Comparison of ENCODE assay signal across 13 cellular contexts in the genomic region with DNA sequence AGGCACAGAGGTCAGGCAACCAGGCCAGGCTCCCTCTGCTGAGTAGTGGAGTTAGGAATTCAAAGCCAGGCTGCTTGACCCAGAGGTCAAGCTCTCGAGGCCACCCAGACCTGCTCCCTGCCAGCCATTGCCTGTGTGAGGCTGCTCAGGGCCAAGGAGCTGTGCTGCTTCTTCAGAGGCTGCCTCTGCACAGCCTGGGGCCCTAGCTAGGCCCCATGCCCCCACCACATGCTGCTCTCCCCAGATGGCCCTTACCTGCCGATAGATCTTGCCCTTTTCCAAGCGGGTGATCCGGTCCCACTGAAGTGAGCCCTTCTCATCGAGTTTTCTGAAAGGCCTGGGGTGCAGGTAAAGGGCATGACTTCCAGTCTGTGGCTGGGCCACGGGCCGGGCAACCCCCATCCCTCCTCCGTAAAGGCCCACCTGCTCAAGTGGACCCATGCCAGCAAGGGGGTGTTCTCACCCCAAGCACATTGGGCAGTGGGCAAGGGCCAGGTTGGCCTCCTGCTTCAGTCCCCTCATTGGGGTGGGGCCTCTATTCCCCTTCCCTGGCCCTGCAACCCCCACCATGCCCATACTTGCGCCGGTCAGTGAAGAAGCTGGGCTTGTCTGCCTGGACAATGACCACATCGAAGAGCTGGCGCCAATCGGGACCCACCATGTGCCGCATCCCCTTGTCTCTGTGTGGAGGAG. TPM values are rescaled to one million over a fixed set of nuclear protein-coding genes. Genes with fewer than 3 reads are reported as not detected.
DNase-seq lines count a peak whose midpoint lies in the region; ATAC-seq and TF ChIP-seq lines count a peak whose summit lies in the region.
"Had no signal": no experiment of that assay in that cellular context is flagged by ENCODE, and none has a peak within 500 bp of the region (broad histone marks: within the 10 kb centered on the region; RNA-seq: fewer than 3 reads in every experiment).

No MANE protein-coding gene starts in this region.

- no peak overlapping the region for H3K4me3 Mint-ChIP-seq in activated CD4-positive, alpha-beta T cell treated with anti-CD3 and anti-CD28 coated beads for 36 hours
- H3K4me3 Mint-ChIP-seq in endodermal cell: no peak overlapping the region

- no peaks in the 10 kb centered on the region for H3K9me3 Mint-ChIP-seq in activated CD4-positive, alpha-beta T cell treated with anti-CD3 and anti-CD28 coated beads for 36 hours (ENCODE audit: low read depth)
- H3K9me3 Mint-ChIP-seq in endodermal cell: no peaks in the 10 kb centered on the region

- no peaks in the 10 kb centered on the region for H3K27me3 ChIP-seq in endodermal cell (ENCODE audit: control insufficient read depth, insufficient read depth, low read length, poor library complexity, severe bottlenecking)
- H3K27me3 ChIP-seq in liver (ENCODE audit: control insufficient read depth in 4 of 4, insufficient read depth in 4 of 4, low read length in 3 of 4): no peaks in the 10 kb centered on the region
- no peaks in the 10 kb centered on the region for H3K27me3 ChIP-seq in tibial artery

- POLR2A ChIA-PET in activated CD4-positive, alpha-beta T cell treated with anti-CD3 and anti-CD28 coated beads for 36 hours (lab: Charles Lee): interaction anchor here (0.6 kb wide), 1 partner anchor 54 kb away, joined by 3 read pairs; no protein-coding TSS in a partner anchor

- in situ Hi-C loops in G401 (cut with HindIII; ENCODE audit: low sequenced_read_pairs): no loop called here

- peak overlapping the region; percentile 11 for H3K27ac ChIP-seq in endodermal cell (ENCODE audit: low read depth, low read length)
- H3K27ac ChIP-seq in liver (ENCODE audit: low read depth in 1 of 2, low read length in 2 of 2): peak overlapping the region in 1 of 2 donors; percentile 3
- H3K27ac ChIP-seq in tibial artery: peak overlapping the region; percentile 1 to 92
- H3K27ac ChIP-seq: 22Rv1 had no signal

- H3K27ac Mint-ChIP-seq in activated CD4-positive, alpha-beta T cell treated with anti-CD3 and anti-CD28 coated beads for 36 hours: no peak overlapping the region
- H3K27ac Mint-ChIP-seq in endodermal cell: no peak overlapping the region

- no peak overlapping the region for H3K4me3 ChIP-seq in endodermal cell (ENCODE audit: low read length)
- H3K4me3 ChIP-seq in liver (ENCODE audit: low read depth in 1 of 3, low read length in 3 of 3): no peak overlapping the region
- no peak overlapping the region for H3K4me3 ChIP-seq in tibial artery
- H3K4me3 ChIP-seq: HAP-1 had no signal

- H3K36me3 ChIP-seq in endodermal cell (ENCODE audit: control insufficient read depth, insufficient read depth, low read length) (peaks cover 69% of the 10 kb centered on the region), liver (ENCODE audit: control insufficient read depth in 4 of 4, insufficient read depth in 3 of 4, low read depth in 1 of 4, low read length in 3 of 4) (no peaks in the 10 kb centered on the region), tibial artery (peaks cover 0 to 34% (median 27%) of the 10 kb centered on the region in 3 donors)

- no peaks in the 10 kb centered on the region for H3K27me3 Mint-ChIP-seq in activated CD4-positive, alpha-beta T cell treated with anti-CD3 and anti-CD28 coated beads for 36 hours
- no peaks in the 10 kb centered on the region for H3K27me3 Mint-ChIP-seq in endodermal cell (ENCODE audit: insufficient read depth)

- peaks cover 4% of the 10 kb centered on the region for H3K4me1 ChIP-seq in endodermal cell (ENCODE audit: control insufficient read depth, insufficient read depth, low read length)
- H3K4me1 ChIP-seq in liver (ENCODE audit: control insufficient read depth in 4 of 4, insufficient read depth in 4 of 4, low read length in 3 of 4): peaks cover 0 to 4% (median 0%) of the 10 kb centered on the region in 4 donors
- H3K4me1 ChIP-seq in tibial artery: peaks cover 0 to 66% (median 52%) of the 10 kb centered on the region in 4 donors

- H3K9me3 ChIP-seq in endodermal cell (ENCODE audit: control insufficient read depth, low read length) (no peaks in the 10 kb centered on the region), liver (ENCODE audit: control insufficient read depth in 4 of 4, low read length in 3 of 4) (no peaks in the 10 kb centered on the region), tibial artery (no peaks in the 10 kb centered on the region)
- H3K9me3 ChIP-seq: HAP-1 had no signal

- no peak for TF ChIP-seq RAD21 in liver (IDR thresholded peaks at IDR 0.05)

- CTCF ChIA-PET in activated CD4-positive, alpha-beta T cell treated with anti-CD3 and anti-CD28 coated beads for 36 hours (lab: Charles Lee): interaction anchor here (0.6 to 1.1 kb wide), 2 partner anchors 9 to 311 kb away, joined by 3 read pairs; partner anchors contain the start of gene UQCC5

- intact Hi-C loops in activated CD4-positive, alpha-beta T cell treated with anti-CD3 and anti-CD28 coated beads for 36 hours (cut with DNase I, micrococcal nuclease): no loop called here
- intact Hi-C loops in tibial artery (cut with DNase I; ENCODE audit: low total_unique reads): no loop called here

- ATAC-seq in activated CD4-positive, alpha-beta T cell treated with anti-CD3 and anti-CD28 coated beads for 36 hours: no peak
- ATAC-seq in HG03159 (IDR thresholded peaks at IDR 0.05; ENCODE audit: unreplicated experiment): no peak
- ATAC-seq: stimulated activated naive CD8-positive, alpha-beta T cell treated with anti-CD3 and anti-CD28 coated beads, Interleukin-15, Interleukin-2, amounts not matched to agents 100 U/mL and 50 U/mL, for 24 hours had no signal

- peak; percentile 2 for DNase-seq in activated CD4-positive, alpha-beta T cell treated with anti-CD3 and anti-CD28 coated beads for 36 hours
- no peak for DNase-seq in activated CD4-positive, alpha-beta T cell treated with anti-CD3 and anti-CD28 coated beads, Interleukin-2, amount 50 U/mL, for 1 hour
- DNase-seq in endodermal cell: no peak
- peak; percentile 20 to 65 for DNase-seq in tibial artery
- no peak for DNase-seq in NCI-H1694 (lab: John Stamatoyannopoulos, UW)
- no peak for DNase-seq in G401 (ENCODE audit: low spot score)
- DNase-seq: NK-92 treated with Interleukin-12 subunit alpha and Interleukin-12 subunit beta, amount 100 ng/mL, for 24 hours; stimulated activated naive CD8-positive, alpha-beta T cell treated with anti-CD3 and anti-CD28 coated beads, Interleukin-15, Interleukin-2, amounts not matched to agents 100 U/mL and 50 U/mL, for 24 hours had no signal

- H3K36me3 Mint-ChIP-seq in activated CD4-positive, alpha-beta T cell treated with anti-CD3 and anti-CD28 coated beads for 36 hours (ENCODE audit: low read depth): peaks cover 6% of the 10 kb centered on the region
- peaks cover 34% of the 10 kb centered on the region for H3K36me3 Mint-ChIP-seq in endodermal cell (ENCODE audit: low read depth)

- TF ChIP-seq CTCF in endodermal cell (conservative IDR thresholded peaks at IDR 0.05) (no peak), liver (IDR thresholded peaks at IDR 0.05; ENCODE audit: low read depth, low read length, missing input control) (no peak), tibial artery (IDR thresholded peaks at IDR 0.05) (no peak)

- peaks cover under 1% of the 10 kb centered on the region for H3K4me1 Mint-ChIP-seq in activated CD4-positive, alpha-beta T cell treated with anti-CD3 and anti-CD28 coated beads for 36 hours
- no peaks in the 10 kb centered on the region for H3K4me1 Mint-ChIP-seq in endodermal cell

- H3K9ac ChIP-seq in endodermal cell (ENCODE audit: extremely low read depth, low read length, poor library complexity, severe bottlenecking): no peak overlapping the region
- no peak overlapping the region for H3K9ac ChIP-seq in liver (ENCODE audit: low read depth in 1 of 2, low read length in 2 of 2)

- 94 to 97% methylated on average over 7 to 14 of the region's 14 CpGs for WGBS in endodermal cell (ENCODE audit: insufficient coverage in 1 of 2, insufficient read length in 1 of 2), 2 experiments
- 90% methylated on average over 14 of the region's 14 CpGs for WGBS in liver

TF ChIP-seq in liver, 16 proteins besides CTCF, POLR2A, EP300 and RAD21:
- TF ChIP-seq ATF3 (IDR thresholded peaks at IDR 0.05): no peak
- peak; percentile 51 for TF ChIP-seq NR2F2 (IDR thresholded peaks at IDR 0.05)

RNA-seq across cellular contexts. Expression of gene NT5DC2, which starts 6.5 kb away (rescaled TPM):
- total RNA-seq in activated CD4-positive, alpha-beta T cell treated with anti-CD3 and anti-CD28 coated beads for 36 hours: 10 to 100 TPM; 35.6 to 59.1 TPM
- 100 to 1,000 TPM; 288 to 341 TPM for total RNA-seq in endodermal cell
- polyA plus RNA-seq in endodermal cell (2013, experiment 1 of 2): 361 TPM
- polyA plus RNA-seq in endodermal cell (2013, experiment 2 of 2): 348 TPM
- total RNA-seq in liver: 10 to 100 TPM in 1 of 2 donors, 1 to 10 TPM in 1; 2.8 to 20.9 TPM
- 1 to 10 TPM; 3.0 to 3.2 TPM for polyA plus RNA-seq in liver
- 36.9 and 53.2 TPM in 2 replicates for total RNA-seq in G401 (2014; rRNA removed; shearing (Covaris generic))

RNA-seq across cellular contexts. Expression of gene UQCC5, which starts 9.2 kb away (rescaled TPM):
- total RNA-seq in activated CD4-positive, alpha-beta T cell treated with anti-CD3 and anti-CD28 coated beads for 36 hours: 10 to 100 TPM; 12.0 to 12.7 TPM
- total RNA-seq in endodermal cell (10 to 100 TPM; 28.1 to 34.1 TPM), liver (1 to 10 TPM; 3.3 to 8.5 TPM)
- polyA plus RNA-seq in endodermal cell (2013, experiment 1 of 2): 36.0 TPM
- 36.8 TPM for polyA plus RNA-seq in endodermal cell (2013, experiment 2 of 2)
- polyA plus RNA-seq in liver: 10 to 100 TPM in 1 of 2 donors, 1 to 10 TPM in 1; 5.1 to 39.9 TPM
- 4.2 and 48.9 TPM in 2 replicates for total RNA-seq in G401 (2014; rRNA removed; shearing (Covaris generic))

RNA-seq across cellular contexts. Expression of gene STAB1, which starts 32.0 kb away (rescaled TPM):
- under 1 TPM; 0.09 to 0.14 TPM for total RNA-seq in activated CD4-positive, alpha-beta T cell treated with anti-CD3 and anti-CD28 coated beads for 36 hours
- total RNA-seq in endodermal cell (under 1 TPM; 0.24 to 0.55 TPM), liver (100 to 1,000 TPM in 1 of 2 donors, 10 to 100 TPM in 1; 43.0 to 198 TPM)
- polyA plus RNA-seq in endodermal cell (2013, experiment 1 of 2): 0.21 TPM
- polyA plus RNA-seq in endodermal cell (2013, experiment 2 of 2): 0.04 TPM
- polyA plus RNA-seq in liver: 10 to 100 TPM; 42.0 to 99.9 TPM
- not detected in 2 replicates for total RNA-seq in G401 (2014; rRNA removed; shearing (Covaris generic))
- total RNA-seq: SK-MEL-5 had no signal

Comparison
In these comparisons a context has a peak if more than half of its experiments do, and no peak if none do; other contexts are left out.
1. DNase-seq: peak in activated CD4-positive, alpha-beta T cell treated with anti-CD3 and anti-CD28 coated beads for 36 hours (single experiment) and tibial artery (2 of 2); none in activated CD4-positive, alpha-beta T cell treated with anti-CD3 and anti-CD28 coated beads, Interleukin-2, amount 50 U/mL, for 1 hour (single experiment), endodermal cell (single experiment), NCI-H1694 (single experiment) and G401 (single experiment).
2. RNA of gene STAB1, which starts 32.0 kb away (total RNA-seq): 43.0 to 198 TPM in liver; 0.24 to 0.55 TPM in endodermal cell, 0.09 to 0.14 TPM in activated CD4-positive, alpha-beta T cell treated with anti-CD3 and anti-CD28 coated beads for 36 hours and not detected in G401; every median in the first group is over 10 times any median in the second.